29 cellular contexts compared by ENCODE assay signal in genomic region chr15:51438526-51438925, GRCh38.
"Had no signal": no experiment of that assay in that cellular context is flagged by ENCODE, and none has a peak within 500 bp of the region (broad histone marks: within the 10 kb centered on the region; RNA-seq: fewer than 3 reads in every experiment).

No MANE protein-coding gene starts in this region.

- H3K27ac Mint-ChIP-seq: stimulated activated effector memory CD8-positive, alpha-beta T cell treated with anti-CD3 and anti-CD28 coated beads, Interleukin-12 subunit alpha, Interleukin-12 subunit beta, amount 100 ng/mL, for 72 hours; stimulated activated memory B cell treated with anti-CD40 and anti-IgM and Interleukin-4, amounts not matched to agents 10 μg/mL and 1 μg/mL and 100 μg/mL, for 72 hours; stimulated activated naive B cell treated with anti-CD40 and anti-IgM and Interleukin-4, amounts not matched to agents 10 μg/mL and 1 μg/mL and 100 μg/mL, for 72 hours; stimulated activated naive CD8-positive, alpha-beta T cell treated with anti-CD3 and anti-CD28 coated beads, Interleukin-15, amount 100 ng/mL, for 72 hours; stimulated activated naive CD8-positive, alpha-beta T cell treated with anti-CD3 and anti-CD28 coated beads, Interleukin-15, Interleukin-2, amounts not matched to agents 100 ng/mL and 50 ng/mL, for 24 hours; type B pancreatic cell had no signal

- H3K4me1 ChIP-seq: stomach, suprapubic skin, testis, thyroid gland, tibial artery, tibial nerve, transverse colon, upper lobe of left lung, upper lobe of right lung, uterus, vagina had no signal

- ATAC-seq: stimulated activated effector memory CD8-positive, alpha-beta T cell treated with anti-CD3 and anti-CD28 coated beads, Interleukin-12 subunit alpha, Interleukin-12 subunit beta, amount 100 ng/mL, for 72 hours; stimulated activated memory B cell treated with anti-CD40 and anti-IgM and Interleukin-4, amounts not matched to agents 10 μg/mL and 1 μg/mL and 100 μg/mL, for 72 hours; stimulated activated naive B cell treated with anti-CD40 and anti-IgM and Interleukin-4, amounts not matched to agents 10 μg/mL and 1 μg/mL and 100 μg/mL, for 72 hours; stimulated activated naive CD8-positive, alpha-beta T cell treated with anti-CD3 and anti-CD28 coated beads, Interleukin-15, amount 100 ng/mL, for 72 hours; stimulated activated naive CD8-positive, alpha-beta T cell treated with anti-CD3 and anti-CD28 coated beads, Interleukin-15, Interleukin-2, amounts not matched to agents 100 U/mL and 50 U/mL, for 24 hours; upper lobe of right lung had no signal

- H3K27me3 ChIP-seq: stomach, suprapubic skin, testis, thyroid gland, tibial artery, tibial nerve, transverse colon, upper lobe of left lung, upper lobe of right lung, uterus, vagina had no signal

- H3K27me3 Mint-ChIP-seq: stimulated activated memory B cell treated with anti-CD40 and anti-IgM and Interleukin-4, amounts not matched to agents 10 μg/mL and 1 μg/mL and 100 μg/mL, for 72 hours had no signal

- H3K36me3 ChIP-seq: stomach, suprapubic skin, thoracic aorta, thyroid gland, tibial nerve, transverse colon, upper lobe of left lung, upper lobe of right lung, uterus, vagina had no signal

- H3K4me3 ChIP-seq: stomach, suprapubic skin, testis, thoracic aorta, thyroid gland, tibial artery, tibial nerve, transverse colon, upper lobe of left lung, upper lobe of right lung, uterus, vagina had no signal

- H3K4me3 Mint-ChIP-seq: stimulated activated effector memory CD8-positive, alpha-beta T cell treated with anti-CD3 and anti-CD28 coated beads, Interleukin-12 subunit alpha, Interleukin-12 subunit beta, amount 100 ng/mL, for 72 hours; stimulated activated memory B cell treated with anti-CD40 and anti-IgM and Interleukin-4, amounts not matched to agents 10 μg/mL and 1 μg/mL and 100 μg/mL, for 72 hours; stimulated activated naive B cell treated with anti-CD40 and anti-IgM and Interleukin-4, amounts not matched to agents 10 μg/mL and 1 μg/mL and 100 μg/mL, for 72 hours; stimulated activated naive CD8-positive, alpha-beta T cell treated with anti-CD3 and anti-CD28 coated beads, Interleukin-15, amount 100 ng/mL, for 72 hours; stimulated activated naive CD8-positive, alpha-beta T cell treated with anti-CD3 and anti-CD28 coated beads, Interleukin-15, Interleukin-2, amounts not matched to agents 100 ng/mL and 50 ng/mL, for 24 hours; type B pancreatic cell had no signal

- H3K4me1 Mint-ChIP-seq: stimulated activated effector memory CD8-positive, alpha-beta T cell treated with anti-CD3 and anti-CD28 coated beads, Interleukin-12 subunit alpha, Interleukin-12 subunit beta, amount 100 ng/mL, for 72 hours; stimulated activated memory B cell treated with anti-CD40 and anti-IgM and Interleukin-4, amounts not matched to agents 10 μg/mL and 1 μg/mL and 100 μg/mL, for 72 hours; stimulated activated naive B cell treated with anti-CD40 and anti-IgM and Interleukin-4, amounts not matched to agents 10 μg/mL and 1 μg/mL and 100 μg/mL, for 72 hours; stimulated activated naive CD8-positive, alpha-beta T cell treated with anti-CD3 and anti-CD28 coated beads, Interleukin-15, amount 100 ng/mL, for 72 hours had no signal

- FAIRE-seq: urothelium cell line had no signal

- H3K9me3 Mint-ChIP-seq: stimulated activated effector memory CD8-positive, alpha-beta T cell treated with anti-CD3 and anti-CD28 coated beads, Interleukin-12 subunit alpha, Interleukin-12 subunit beta, amount 100 ng/mL, for 72 hours; stimulated activated naive CD8-positive, alpha-beta T cell treated with anti-CD3 and anti-CD28 coated beads, Interleukin-15, Interleukin-2, amounts not matched to agents 100 ng/mL and 50 ng/mL, for 24 hours had no signal

- H3K27ac ChIP-seq: stomach, suprapubic skin, testis, thoracic aorta, thyroid gland, tibial artery, tibial nerve, transverse colon, upper lobe of left lung, upper lobe of right lung, uterus, vagina had no signal

- H3K36me3 Mint-ChIP-seq: stimulated activated effector memory CD8-positive, alpha-beta T cell treated with anti-CD3 and anti-CD28 coated beads, Interleukin-12 subunit alpha, Interleukin-12 subunit beta, amount 100 ng/mL, for 72 hours; stimulated activated memory B cell treated with anti-CD40 and anti-IgM and Interleukin-4, amounts not matched to agents 10 μg/mL and 1 μg/mL and 100 μg/mL, for 72 hours; stimulated activated naive B cell treated with anti-CD40 and anti-IgM and Interleukin-4, amounts not matched to agents 10 μg/mL and 1 μg/mL and 100 μg/mL, for 72 hours; type B pancreatic cell had no signal

- DNase-seq: stimulated activated CD4-positive, alpha-beta T cell treated with anti-CD3 and anti-CD28 coated beads, Interleukin-2, amount 100 ng/mL, for 48 hours; stimulated activated CD4-positive, alpha-beta T cell treated with anti-CD3 and anti-CD28 coated beads, Interleukin-4, amount 100 ng/mL, for 1 hour; stimulated activated CD4-positive, alpha-beta T cell treated with anti-CD3 and anti-CD28 coated beads, Interleukin-4, amount 100 ng/mL, for 24 hours; stimulated activated CD4-positive, alpha-beta T cell treated with anti-CD3 and anti-CD28 coated beads, Interleukin-4, amount 100 ng/mL, for 4 hours; stimulated activated CD8-positive, alpha-beta memory T cell treated with anti-CD3 and anti-CD28 coated beads, Interleukin-4, amount 100 ng/mL, for 48 hours; stimulated activated naive B cell treated with anti-CD40 and anti-IgM and Interleukin-4, amounts not matched to agents 10 μg/mL and 1 μg/mL and 100 μg/mL, for 72 hours; stimulated activated naive CD4-positive, alpha-beta T cell; stimulated activated naive CD4-positive, alpha-beta T cell treated with Interleukin-2 at 50 U/mL for 16 hours; stimulated activated naive CD8-positive, alpha-beta T cell treated with anti-CD3 and anti-CD28 coated beads, Interleukin-15, amount 100 ng/mL, for 72 hours; stimulated activated naive CD8-positive, alpha-beta T cell treated with anti-CD3 and anti-CD28 coated beads, Interleukin-15, Interleukin-2, amounts not matched to agents 100 U/mL and 50 U/mL, for 24 hours; stomach; substantia nigra; testis; thyroid gland; tibial artery; transverse colon; trophoblast cell; upper lobe of left lung; upper lobe of right lung; uterus had no signal

- H3K9me3 ChIP-seq: stomach, suprapubic skin, testis, thoracic aorta, thyroid gland, tibial artery, transverse colon, upper lobe of left lung, upper lobe of right lung, uterus, vagina had no signal
